ENCODE assay signal across 13 cellular contexts in the genomic region with DNA sequence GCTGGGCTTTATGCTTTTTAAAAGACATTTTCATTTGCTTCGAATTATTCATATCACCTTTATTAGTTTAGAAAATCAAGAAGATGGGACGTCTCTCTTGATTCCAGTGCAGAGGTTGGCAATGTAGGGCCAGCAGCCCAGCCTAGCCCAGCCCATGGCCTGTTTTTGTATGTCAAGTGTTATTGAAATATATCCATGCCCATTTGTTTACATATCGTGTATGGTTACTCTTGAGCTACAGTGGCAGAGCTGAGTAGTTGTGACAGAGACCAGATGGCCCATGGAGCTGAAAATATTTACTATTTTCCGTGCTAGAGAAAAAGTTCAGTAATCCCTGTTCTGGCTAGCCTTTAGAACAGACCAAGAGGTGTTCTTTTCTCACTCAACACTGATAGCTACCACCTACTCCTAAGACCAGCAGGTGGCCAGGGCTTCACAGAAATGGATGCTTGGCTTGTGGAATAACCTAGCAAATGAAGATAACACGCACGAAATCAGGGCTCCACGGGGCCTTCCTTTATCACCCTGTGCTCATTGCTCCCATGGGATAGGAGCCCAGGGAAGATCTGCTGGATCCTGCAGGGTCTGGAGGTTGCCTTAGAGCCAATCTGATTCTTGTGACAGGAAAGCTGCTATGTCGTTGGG.
"Had no signal": no experiment of that assay in that cellular context is flagged by ENCODE, and none has a peak within 500 bp of the region (broad histone marks: within the 10 kb centered on the region; RNA-seq: fewer than 3 reads in every experiment).

No MANE protein-coding gene starts in this region.

- H3K36me3 ChIP-seq: gastroesophageal sphincter, heart right ventricle, left ventricle myocardium inferior, pancreas, thoracic aorta, upper lobe of right lung had no signal

- H3K4me1 ChIP-seq: gastroesophageal sphincter, heart right ventricle, left ventricle myocardium inferior, pancreas had no signal

- H3K9me3 ChIP-seq: gastroesophageal sphincter, left ventricle myocardium inferior, mucosa of descending colon, pancreas, thoracic aorta, upper lobe of right lung had no signal

- H3K4me3 ChIP-seq: gastroesophageal sphincter, heart right ventricle, left ventricle myocardium inferior, mucosa of descending colon, pancreas, thoracic aorta, upper lobe of right lung had no signal

- H3K9me3 Mint-ChIP-seq: activated CD4-positive, alpha-beta memory T cell treated with anti-CD3 and anti-CD28 coated beads, Interleukin-2, amount 10 ng/mL, durations not matched to agents 7 days and 5 days; activated naive CD4-positive, alpha-beta T cell treated with anti-CD3 and anti-CD28 coated beads, Interleukin-2, amount 10 ng/mL, durations not matched to agents 7 days and 5 days; activated T-cell treated with anti-CD3 and anti-CD28 coated beads, Interleukin-2, amount 50 U/mL, for 24 hours; naive thymus-derived CD8-positive, alpha-beta T cell had no signal

- H3K4me1 Mint-ChIP-seq: activated CD4-positive, alpha-beta memory T cell treated with anti-CD3 and anti-CD28 coated beads, Interleukin-2, amount 10 ng/mL, durations not matched to agents 7 days and 5 days; activated naive CD4-positive, alpha-beta T cell treated with anti-CD3 and anti-CD28 coated beads, Interleukin-2, amount 10 ng/mL, durations not matched to agents 7 days and 5 days; stimulated activated effector memory CD8-positive, alpha-beta T cell treated with anti-CD3 and anti-CD28 coated beads, Interleukin-12 subunit alpha, Interleukin-12 subunit beta, amount 100 ng/mL, for 72 hours had no signal

- H3K27ac ChIP-seq: gastroesophageal sphincter, heart right ventricle, left ventricle myocardium inferior, pancreas, thoracic aorta, upper lobe of right lung, VCaP had no signal

- H3K27ac Mint-ChIP-seq: activated CD4-positive, alpha-beta memory T cell treated with anti-CD3 and anti-CD28 coated beads, Interleukin-2, amount 10 ng/mL, durations not matched to agents 7 days and 5 days; activated naive CD4-positive, alpha-beta T cell treated with anti-CD3 and anti-CD28 coated beads, Interleukin-2, amount 10 ng/mL, durations not matched to agents 7 days and 5 days; activated T-cell treated with anti-CD3 and anti-CD28 coated beads, Interleukin-2, amount 50 U/mL, for 24 hours; naive thymus-derived CD8-positive, alpha-beta T cell; stimulated activated effector memory CD8-positive, alpha-beta T cell treated with anti-CD3 and anti-CD28 coated beads, Interleukin-12 subunit alpha, Interleukin-12 subunit beta, amount 100 ng/mL, for 72 hours had no signal

- ATAC-seq: gastroesophageal sphincter; mucosa of descending colon; naive thymus-derived CD8-positive, alpha-beta T cell; pancreas; stimulated activated effector memory CD8-positive, alpha-beta T cell treated with anti-CD3 and anti-CD28 coated beads, Interleukin-12 subunit alpha, Interleukin-12 subunit beta, amount 100 ng/mL, for 72 hours; upper lobe of right lung had no signal

- H3K27me3 Mint-ChIP-seq: activated naive CD4-positive, alpha-beta T cell treated with anti-CD3 and anti-CD28 coated beads, Interleukin-2, amount 10 ng/mL, durations not matched to agents 7 days and 5 days had no signal

- H3K27me3 ChIP-seq: gastroesophageal sphincter, heart right ventricle, pancreas had no signal

- DNase-seq: activated CD4-positive, alpha-beta memory T cell treated with anti-CD3 and anti-CD28 coated beads, Interleukin-2, amount 10 ng/mL, durations not matched to agents 7 days and 5 days; activated naive CD4-positive, alpha-beta T cell treated with anti-CD3 and anti-CD28 coated beads, Interleukin-2, amount 10 ng/mL, durations not matched to agents 7 days and 5 days; activated T-cell treated with anti-CD3 and anti-CD28 coated beads, Interleukin-2, amount 50 U/mL, for 24 hours; heart right ventricle; left ventricle myocardium inferior; naive thymus-derived CD8-positive, alpha-beta T cell; pancreas; upper lobe of right lung had no signal

- H3K4me3 Mint-ChIP-seq: activated CD4-positive, alpha-beta memory T cell treated with anti-CD3 and anti-CD28 coated beads, Interleukin-2, amount 10 ng/mL, durations not matched to agents 7 days and 5 days; activated naive CD4-positive, alpha-beta T cell treated with anti-CD3 and anti-CD28 coated beads, Interleukin-2, amount 10 ng/mL, durations not matched to agents 7 days and 5 days; activated T-cell treated with anti-CD3 and anti-CD28 coated beads, Interleukin-2, amount 50 U/mL, for 24 hours; naive thymus-derived CD8-positive, alpha-beta T cell; stimulated activated effector memory CD8-positive, alpha-beta T cell treated with anti-CD3 and anti-CD28 coated beads, Interleukin-12 subunit alpha, Interleukin-12 subunit beta, amount 100 ng/mL, for 72 hours had no signal

- H3K36me3 Mint-ChIP-seq: activated naive CD4-positive, alpha-beta T cell treated with anti-CD3 and anti-CD28 coated beads, Interleukin-2, amount 10 ng/mL, durations not matched to agents 7 days and 5 days; naive thymus-derived CD8-positive, alpha-beta T cell; stimulated activated effector memory CD8-positive, alpha-beta T cell treated with anti-CD3 and anti-CD28 coated beads, Interleukin-12 subunit alpha, Interleukin-12 subunit beta, amount 100 ng/mL, for 72 hours had no signal
